In the genomic region with DNA sequence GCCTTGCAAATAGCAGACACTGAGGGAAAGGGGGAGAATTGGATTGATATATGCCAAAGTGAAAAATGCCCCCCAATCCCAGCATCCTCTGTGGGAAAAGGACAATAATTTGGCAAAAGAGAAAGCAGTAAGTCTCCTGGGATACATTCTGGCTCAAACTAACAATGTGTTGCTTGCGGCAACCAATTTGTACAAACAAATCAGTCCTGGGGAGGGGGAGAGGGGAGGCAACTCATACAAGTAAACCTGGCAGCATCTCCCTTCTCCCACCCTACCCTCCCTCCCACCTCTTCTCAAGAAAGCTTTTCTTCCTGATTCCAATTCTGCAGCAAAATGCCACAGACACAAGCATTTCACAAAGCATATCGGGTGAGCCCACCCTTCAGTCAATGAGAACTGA, we compare ENCODE assay signal across 22 cellular contexts. TPM values are rescaled to one million over a fixed set of nuclear protein-coding genes. Genes with fewer than 3 reads are reported as not detected.
"Had no signal": no experiment of that assay in that cellular context is flagged by ENCODE, and none has a peak within 500 bp of the region (broad histone marks: within the 10 kb centered on the region; RNA-seq: fewer than 3 reads in every experiment).

No MANE protein-coding gene starts in this region.

- ATAC-seq: activated CD8-positive, alpha-beta T cell treated with anti-CD3 and anti-CD28 coated beads, Interleukin-2, amount 10 ng/mL, durations not matched to agents 7 days and 5 days; gastrocnemius medialis; left lung; right lobe of liver had no signal

- H3K9me3 Mint-ChIP-seq: activated B cell treated with CpG ODN at 0.5 μM for 24 hours; activated CD4-positive, alpha-beta T cell treated with anti-CD3 and anti-CD28 coated beads, Interleukin-2, amount 10 ng/mL, durations not matched to agents 24 days and 14 days; memory B cell; natural killer cell treated with Interleukin-12 subunit alpha and Interleukin-12 subunit beta and Interleukin-15 and Interleukin-18, amount 100 ng/mL, for 72 hours; stimulated activated naive CD8-positive, alpha-beta T cell treated with anti-CD3 and anti-CD28 coated beads, Interleukin-15, Interleukin-2, amounts not matched to agents 100 ng/mL and 50 ng/mL, for 24 hours; T-helper 2 cell treated with Interferon-gamma antibody and Interleukin-4, amounts not matched to agents 5 μg/mL and 100 μg/mL, for 36 hours; type B pancreatic cell had no signal

- H3K4me1 Mint-ChIP-seq: activated CD4-positive, alpha-beta T cell treated with anti-CD3 and anti-CD28 coated beads, Interleukin-2, amount 10 ng/mL, durations not matched to agents 24 days and 14 days; memory B cell had no signal

- H3K27me3 Mint-ChIP-seq: type B pancreatic cell had no signal

- H3K36me3 Mint-ChIP-seq: activated naive CD8-positive, alpha-beta T cell; memory B cell; natural killer cell treated with Interleukin-12 subunit alpha and Interleukin-12 subunit beta and Interleukin-15 and Interleukin-18, amount 100 ng/mL, for 72 hours; type B pancreatic cell had no signal

- H3K27ac Mint-ChIP-seq: activated B cell treated with CpG ODN at 0.5 μM for 24 hours; activated CD4-positive, alpha-beta T cell treated with anti-CD3 and anti-CD28 coated beads, Interleukin-2, amount 10 ng/mL, durations not matched to agents 24 days and 14 days; activated CD8-positive, alpha-beta T cell treated with anti-CD3 and anti-CD28 coated beads, Interleukin-2, amount 10 ng/mL, durations not matched to agents 7 days and 5 days; activated naive CD8-positive, alpha-beta T cell; memory B cell; natural killer cell treated with Interleukin-12 subunit alpha and Interleukin-12 subunit beta and Interleukin-15 and Interleukin-18, amount 100 ng/mL, for 72 hours; T-helper 2 cell treated with Interferon-gamma antibody and Interleukin-4, amounts not matched to agents 5 μg/mL and 100 μg/mL, for 36 hours; type B pancreatic cell had no signal

- H3K9me3 ChIP-seq: gastrocnemius medialis, left lung, right lobe of liver, spleen, suprapubic skin had no signal

- H3K27ac ChIP-seq: brain microvascular endothelial cell, epithelial cell of prostate, gastrocnemius medialis, left lung, right lobe of liver, suprapubic skin had no signal

- H3K4me3 Mint-ChIP-seq: activated B cell treated with CpG ODN at 0.5 μM for 24 hours; activated CD4-positive, alpha-beta T cell treated with anti-CD3 and anti-CD28 coated beads, Interleukin-2, amount 10 ng/mL, durations not matched to agents 24 days and 14 days; activated CD8-positive, alpha-beta T cell treated with anti-CD3 and anti-CD28 coated beads, Interleukin-2, amount 10 ng/mL, durations not matched to agents 7 days and 5 days; activated naive CD8-positive, alpha-beta T cell; memory B cell; natural killer cell treated with Interleukin-12 subunit alpha and Interleukin-12 subunit beta and Interleukin-15 and Interleukin-18, amount 100 ng/mL, for 72 hours; stimulated activated naive CD8-positive, alpha-beta T cell treated with anti-CD3 and anti-CD28 coated beads, Interleukin-15, Interleukin-2, amounts not matched to agents 100 ng/mL and 50 ng/mL, for 24 hours; T-helper 2 cell treated with Interferon-gamma antibody and Interleukin-4, amounts not matched to agents 5 μg/mL and 100 μg/mL, for 36 hours; type B pancreatic cell had no signal

- H3K4me3 ChIP-seq: gastrocnemius medialis, left lung, right lobe of liver, spleen, suprapubic skin had no signal

- H3K27me3 ChIP-seq: brain microvascular endothelial cell, gastrocnemius medialis, right lobe of liver, spleen, suprapubic skin had no signal

- H3K4me1 ChIP-seq: right lobe of liver had no signal

- DNase-seq: activated B cell treated with CpG ODN at 0.5 μM for 24 hours; activated CD4-positive, alpha-beta T cell treated with anti-CD3 and anti-CD28 coated beads, Interleukin-2, amount 10 ng/mL, durations not matched to agents 24 days and 14 days; activated CD8-positive, alpha-beta memory T cell treated with anti-CD3 and anti-CD28 coated beads, Interleukin-2, amount 50 U/mL, for 4 hours; activated CD8-positive, alpha-beta T cell treated with anti-CD3 and anti-CD28 coated beads, Interleukin-2, amount 10 ng/mL, durations not matched to agents 7 days and 5 days; activated gamma-delta T cell treated with Interleukin-2 at 50 U/mL for 16 hours; amniotic stem cell; brain microvascular endothelial cell; cerebellar nuclear complex; dermis blood vessel endothelial cell; gastrocnemius medialis; islet precursor cell; left lung; right lobe of liver; spleen had no signal

- H3K36me3 ChIP-seq: brain microvascular endothelial cell, gastrocnemius medialis, left lung, right lobe of liver, spleen, suprapubic skin had no signal

RNA-seq across cellular contexts. Expression of a gene that starts 57.0 kb away (rescaled TPM):
- total RNA-seq: activated B cell treated with CpG ODN at 0.5 μM for 24 hours had no signal
